Comparison of ENCODE assay signal across 8 cellular contexts in genomic region chr6:3977875-3978711, GRCh38.
DNase-seq lines count a peak whose midpoint lies in the region; ATAC-seq lines count a peak whose summit lies in the region.

No MANE protein-coding gene starts in this region.

- CTCF ChIA-PET in T-cell (lab: Charles Lee): interaction anchor here (0.5 to 3.2 kb wide), 35 partner anchors 10 to 1213 kb away, joined by 3 to 23 read pairs (median 4); partner anchors contain the start of genes FAM50B (in 2 of the 2) and WRNIP1 (in 1 of the 2)

- H3K27me3 Mint-ChIP-seq in T-cell: peaks cover 4 to 5% of the 10 kb centered on the region in 2 donors

- ATAC-seq in GM21447 (IDR thresholded peaks at IDR 0.05; ENCODE audit: unreplicated experiment) (peak; percentile 80), T-cell (replicated peaks in 1 of 4) (peak; percentile 96 to 100 (median 98))

- DNase-seq in ELF-1 (ENCODE audit: low read depth, low spot score) (peak; percentile 80), HUDEP-2 (lab: John Stamatoyannopoulos, UW; ENCODE audit: unreplicated experiment in 76 of 76) (peak in 53 of 76 experiments; percentile 7 to 74 (median 39)), T-cell (peak; percentile 2 to 69 (median 35)), astrocyte of the hippocampus (ENCODE audit: low read depth, low spot score) (peak; percentile 83), iPS-NIHi7 (ENCODE audit: extremely low spot score) (peak; percentile 67), NCI-H345 treated with DMSO at 0.1 percent for 48 hours (lab: John Stamatoyannopoulos, UW; ENCODE audit: unreplicated experiment) (no peak)
- peak; percentile 12 to 19 for DNase-seq in stimulated activated CD4-positive, alpha-beta T cell treated with anti-CD3 and anti-CD28 coated beads, Interleukin-15, amount 100 ng/mL, for 48 hours (ENCODE audit: low read depth in 2 of 2)

- H3K4me1 Mint-ChIP-seq in T-cell: peaks cover 9% of the 10 kb centered on the region in 3 donors

- H3K4me3 Mint-ChIP-seq in T-cell: peak overlapping the region in 1 of 3 donors; percentile 44

- POLR2A ChIA-PET in T-cell (lab: Charles Lee): no interaction called here

- H3K36me3 Mint-ChIP-seq in T-cell: peaks cover 8% of the 10 kb centered on the region

- H3K27ac Mint-ChIP-seq in T-cell: no peak overlapping the region

- peaks cover 0 to 3% (median 0%) of the 10 kb centered on the region in 3 donors for H3K9me3 Mint-ChIP-seq in T-cell
